17 cellular contexts compared by ENCODE assay signal in genomic region chr4:16759781-16760459, GRCh38.
"Had no signal": no experiment of that assay in that cellular context is flagged by ENCODE, and none has a peak within 500 bp of the region (broad histone marks: within the 10 kb centered on the region; RNA-seq: fewer than 3 reads in every experiment).

No MANE protein-coding gene starts in this region.

- H3K4me1 ChIP-seq: prostate gland, sigmoid colon had no signal

- H3K27ac ChIP-seq: gastroesophageal sphincter, prostate gland, sigmoid colon, SJSA1, thoracic aorta, VCaP had no signal

- H3K4me3 ChIP-seq: gastroesophageal sphincter, heart right ventricle, prostate gland, sigmoid colon, SJSA1, thoracic aorta had no signal

- H3K9me3 ChIP-seq: gastroesophageal sphincter, heart right ventricle, prostate gland, sigmoid colon, SJSA1, thoracic aorta had no signal

- DNase-seq: activated CD4-positive, alpha-beta memory T cell treated with anti-CD3 and anti-CD28 coated beads for 36 hours; activated effector memory CD4-positive, alpha-beta T cell treated with Interleukin-2 at 50 U/mL for 16 hours; activated T-cell treated with anti-CD3 and anti-CD28 coated beads, Interleukin-2, amount 50 U/mL, for 24 hours; amygdala; dermis blood vessel endothelial cell; effector memory CD8-positive, alpha-beta T cell; heart right ventricle; natural killer cell; occipital lobe; sigmoid colon; stimulated activated CD4-positive, alpha-beta T cell treated with anti-CD3 and anti-CD28 coated beads, Interleukin-1b, Interleukin-23, amount 100 ng/mL, for 48 hours; T-helper 9 cell had no signal

- H3K36me3 ChIP-seq: gastroesophageal sphincter, prostate gland, sigmoid colon, SJSA1, thoracic aorta had no signal

- H3K27me3 ChIP-seq: gastroesophageal sphincter, heart right ventricle, sigmoid colon, SJSA1 had no signal
